Comparison of ENCODE assay signal across 7 cellular contexts in genomic region chr2:38948387-38948882, GRCh38. TPM values are rescaled to one million over a fixed set of nuclear protein-coding genes. Genes with fewer than 3 reads are reported as not detected.
"Had no signal": no experiment of that assay in that cellular context is flagged by ENCODE, and none has a peak within 500 bp of the region (broad histone marks: within the 10 kb centered on the region; RNA-seq: fewer than 3 reads in every experiment).

No MANE protein-coding gene starts in this region.

- H3K9me3 ChIP-seq: SJSA1 had no signal

- H3K4me1 Mint-ChIP-seq: IgD-negative memory B cell, T-cell had no signal

- H3K27me3 ChIP-seq: SJSA1 had no signal

- H3K27ac ChIP-seq: SJSA1, SK-N-MC had no signal

- H3K36me3 ChIP-seq: SJSA1 had no signal

- H3K27ac Mint-ChIP-seq: T-cell had no signal

- H3K9me3 Mint-ChIP-seq: IgD-negative memory B cell, T-cell had no signal

- H3K27me3 Mint-ChIP-seq: IgD-negative memory B cell, T-cell had no signal

- H3K36me3 Mint-ChIP-seq: IgD-negative memory B cell, T-cell had no signal

- H3K4me3 ChIP-seq: K562, SJSA1, SK-N-MC had no signal

- DNase-seq: NCI-H524 treated with DMSO at 0.1 percent for 48 hours, SIG-M5 had no signal

- H3K4me3 Mint-ChIP-seq: IgD-negative memory B cell, T-cell had no signal

RNA-seq across cellular contexts. Expression of gene ARHGEF33, which starts 58.8 kb away (rescaled TPM):
- total RNA-seq: SJSA1 had no signal
- polyA plus RNA-seq: IgD-negative memory B cell had no signal
